10 cellular contexts compared by ENCODE assay signal in genomic region chr6:10410214-10410873, GRCh38. TPM values are rescaled to one million over a fixed set of nuclear protein-coding genes. Genes with fewer than 3 reads are reported as not detected.
DNase-seq lines count a peak whose midpoint lies in the region; ATAC-seq and TF ChIP-seq lines count a peak whose summit lies in the region.
"Had no signal": no experiment of that assay in that cellular context is flagged by ENCODE, and none has a peak within 500 bp of the region (broad histone marks: within the 10 kb centered on the region; RNA-seq: fewer than 3 reads in every experiment).

No MANE protein-coding gene starts in this region.

- peak overlapping the region; percentile 58 for H3K4me3 Mint-ChIP-seq in activated T-cell treated with anti-CD3 and anti-CD28 coated beads, Interleukin-2, amount 50 U/mL, for 4 hours
- peak overlapping the region; percentile 84 to 87 for H3K4me3 Mint-ChIP-seq in stimulated activated naive CD8-positive, alpha-beta T cell treated with anti-CD3 and anti-CD28 coated beads, Interleukin-15, amount 100 ng/mL, for 72 hours

- no peaks in the 10 kb centered on the region for H3K9me3 ChIP-seq in tibial artery

- H3K4me1 Mint-ChIP-seq in activated T-cell treated with anti-CD3 and anti-CD28 coated beads, Interleukin-2, amount 50 U/mL, for 4 hours (ENCODE audit: low read depth): peaks cover 28% of the 10 kb centered on the region
- H3K4me1 Mint-ChIP-seq in stimulated activated naive CD8-positive, alpha-beta T cell treated with anti-CD3 and anti-CD28 coated beads, Interleukin-15, amount 100 ng/mL, for 72 hours: peaks cover 55% of the 10 kb centered on the region

- H3K4me3 ChIP-seq in tibial artery: peak overlapping the region in 1 of 2 donors; percentile 72

- H3K36me3 ChIP-seq in tibial artery: no peaks in the 10 kb centered on the region

- H3K27me3 ChIP-seq in foreskin keratinocyte (no peaks in the 10 kb centered on the region), tibial artery (peaks cover 0 to 82% of the 10 kb centered on the region in 2 donors)

- no peak for ATAC-seq in activated T-cell treated with anti-CD3 and anti-CD28 coated beads, Interleukin-2, amount 50 U/mL, for 4 hours
- ATAC-seq in foreskin keratinocyte (no peak), HG02623 (IDR thresholded peaks at IDR 0.05; ENCODE audit: unreplicated experiment) (no peak)
- no peak for ATAC-seq in stimulated activated naive CD8-positive, alpha-beta T cell treated with anti-CD3 and anti-CD28 coated beads, Interleukin-15, amount 100 ng/mL, for 72 hours

- no peak overlapping the region for H3K27ac Mint-ChIP-seq in stimulated activated naive CD8-positive, alpha-beta T cell treated with anti-CD3 and anti-CD28 coated beads, Interleukin-15, amount 100 ng/mL, for 72 hours

- TF ChIP-seq CTCF in VCaP (conservative IDR thresholded peaks at IDR 0.05) (no peak), foreskin keratinocyte (conservative IDR thresholded peaks at IDR 0.05) (no peak), tibial artery (IDR thresholded peaks at IDR 0.05) (no peak)

- intact Hi-C loops in tibial artery (cut with DNase I; ENCODE audit: low total_unique reads): no loop called here

- H3K9me3 Mint-ChIP-seq in activated T-cell treated with anti-CD3 and anti-CD28 coated beads, Interleukin-2, amount 50 U/mL, for 4 hours: peaks cover 36% of the 10 kb centered on the region
- peaks cover 23 to 26% of the 10 kb centered on the region in 2 donors for H3K9me3 Mint-ChIP-seq in stimulated activated naive CD8-positive, alpha-beta T cell treated with anti-CD3 and anti-CD28 coated beads, Interleukin-15, amount 100 ng/mL, for 72 hours

- no peak for DNase-seq in activated T-cell treated with anti-CD3 and anti-CD28 coated beads, Interleukin-2, amount 50 U/mL, for 4 hours
- no peak for DNase-seq in activated T-cell treated with anti-CD3 and anti-CD28 coated beads, Interleukin-2, amount 50 U/mL, for 1 hour
- DNase-seq in foreskin keratinocyte: no peak
- no peak for DNase-seq in stimulated activated naive CD8-positive, alpha-beta T cell treated with anti-CD3 and anti-CD28 coated beads, Interleukin-15, amount 100 ng/mL, for 72 hours
- no peak for DNase-seq in tibial artery
- DNase-seq in NCI-H774 (lab: John Stamatoyannopoulos, UW): no peak
- DNase-seq: effector CD8-positive, alpha-beta T cell; KBM-7 had no signal

- peaks cover 86% of the 10 kb centered on the region for H3K27me3 Mint-ChIP-seq in activated T-cell treated with anti-CD3 and anti-CD28 coated beads, Interleukin-2, amount 50 U/mL, for 4 hours (ENCODE audit: low read depth)
- H3K27me3 Mint-ChIP-seq in stimulated activated naive CD8-positive, alpha-beta T cell treated with anti-CD3 and anti-CD28 coated beads, Interleukin-15, amount 100 ng/mL, for 72 hours: peaks cover 99% of the 10 kb centered on the region

- no peaks in the 10 kb centered on the region for H3K36me3 Mint-ChIP-seq in activated T-cell treated with anti-CD3 and anti-CD28 coated beads, Interleukin-2, amount 50 U/mL, for 4 hours (ENCODE audit: insufficient read depth)

- peaks cover 25% of the 10 kb centered on the region for H3K4me1 ChIP-seq in foreskin keratinocyte
- H3K4me1 ChIP-seq in tibial artery: peaks cover 9 to 39% (median 38%) of the 10 kb centered on the region in 4 donors

- H3K27ac ChIP-seq in VCaP (peak overlapping the region; percentile 87), foreskin keratinocyte (peak overlapping the region; percentile 95), tibial artery (no peak overlapping the region)

RNA-seq across cellular contexts. Expression of gene TFAP2A, which starts 4.5 kb away (rescaled TPM):
- total RNA-seq in activated T-cell treated with anti-CD3 and anti-CD28 coated beads, Interleukin-2, amount 50 U/mL, for 4 hours: under 1 TPM in 1 of 3 donors, not detected in 2; 0.11 TPM
- total RNA-seq in foreskin keratinocyte: 35.2 and 37.0 TPM in 2 replicates
- polyA plus RNA-seq in foreskin keratinocyte: 26.0 and 30.9 TPM in 2 replicates

Comparison
In these comparisons a context has a peak if more than half of its experiments do, and no peak if none do; other contexts are left out.
1. H3K27ac ChIP-seq: peak in VCaP (single experiment) and foreskin keratinocyte (single experiment); none in tibial artery (0 of 2).
2. RNA of gene TFAP2A, which starts 4.5 kb away (total RNA-seq): 35.2 to 37.0 TPM in foreskin keratinocyte; 0.11 TPM in activated T-cell treated with anti-CD3 and anti-CD28 coated beads, Interleukin-2, amount 50 U/mL, for 4 hours; every median in the first group is over 10 times any median in the second.